21 cellular contexts compared by ENCODE assay signal in the genomic region with DNA sequence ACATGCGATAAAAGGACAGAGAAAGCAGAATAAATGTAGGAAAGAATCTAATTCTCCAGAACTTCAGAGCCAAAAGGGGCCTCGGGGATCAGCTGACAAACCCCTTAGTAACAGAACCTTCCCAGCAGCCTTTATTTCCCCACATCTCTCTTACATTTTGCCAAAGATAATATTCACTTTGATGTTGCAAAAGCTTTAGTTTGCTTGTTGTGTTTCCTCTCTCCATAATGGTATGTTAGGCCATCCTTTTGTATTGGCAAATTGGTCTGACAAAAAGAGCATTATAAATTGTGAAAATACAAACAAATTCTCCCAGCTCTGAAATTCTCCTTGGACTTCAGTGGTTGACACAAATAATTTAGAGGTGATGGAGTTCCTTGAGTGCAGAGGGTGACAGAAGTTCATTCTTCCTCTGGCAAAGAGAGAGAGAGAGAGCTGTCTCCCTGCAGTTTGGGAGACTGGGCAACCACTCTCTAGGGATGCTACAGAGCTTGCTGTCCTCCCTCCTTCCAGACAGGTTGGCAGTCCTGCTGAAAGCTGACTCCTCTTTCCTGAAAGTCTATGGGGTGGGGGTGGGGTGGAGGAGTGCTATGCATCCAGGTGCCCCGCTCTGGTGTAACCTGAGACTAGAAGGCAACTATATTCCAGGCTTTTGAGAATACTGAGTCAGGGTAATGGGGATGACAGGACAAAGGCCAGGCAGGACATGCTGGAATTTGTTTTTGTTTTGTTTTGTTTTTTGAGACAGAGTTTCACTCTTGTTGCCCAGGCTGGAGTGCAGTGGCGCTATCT. TPM values are rescaled to one million over a fixed set of nuclear protein-coding genes. Genes with fewer than 3 reads are reported as not detected.
DNase-seq lines count a peak whose midpoint lies in the region; ATAC-seq, FAIRE-seq and TF ChIP-seq lines count a peak whose summit lies in the region.
"Had no signal": no experiment of that assay in that cellular context is flagged by ENCODE, and none has a peak within 500 bp of the region (broad histone marks: within the 10 kb centered on the region; RNA-seq: fewer than 3 reads in every experiment).

No MANE protein-coding gene starts in this region.

- H3K27ac Mint-ChIP-seq in CD4-positive, alpha-beta memory T cell = no peak overlapping the region
- no peak overlapping the region for H3K27ac Mint-ChIP-seq in glutamatergic neuron (ENCODE audit: unreplicated experiment)
- H3K27ac Mint-ChIP-seq in naive thymus-derived CD4-positive, alpha-beta T cell = peak overlapping the region in 1 of 9 donors; percentile 8
- H3K27ac Mint-ChIP-seq: activated T-cell treated with anti-CD3 and anti-CD28 coated beads, Interleukin-2, amount 50 U/mL, for 24 hours; stimulated activated effector memory CD8-positive, alpha-beta T cell treated with anti-CD3 and anti-CD28 coated beads, Interleukin-12 subunit alpha, Interleukin-12 subunit beta, amount 100 ng/mL, for 72 hours had no signal

- H3K4me3 ChIP-seq in H7 (ENCODE audit: insufficient read depth, low read depth, low read length) (no peak overlapping the region), choroid plexus epithelial cell (ENCODE audit: low read depth, low read length) (no peak overlapping the region), osteoblast (ENCODE audit: insufficient read depth, low read length) (no peak overlapping the region)
- no peak overlapping the region for H3K4me3 ChIP-seq in CD4-positive, alpha-beta memory T cell (ENCODE audit: low read length in 2 of 2)
- H3K4me3 ChIP-seq in naive thymus-derived CD4-positive, alpha-beta T cell (ENCODE audit: low read length) = no peak overlapping the region
- H3K4me3 ChIP-seq: heart left ventricle, SK-N-MC had no signal

- H2AFZ ChIP-seq in osteoblast (ENCODE audit: low read length) = peak overlapping the region; percentile 2

- no peaks in the 10 kb centered on the region for H3K9me3 Mint-ChIP-seq in CD4-positive, alpha-beta memory T cell
- H3K9me3 Mint-ChIP-seq in glutamatergic neuron (ENCODE audit: unreplicated experiment) = peaks cover under 1% of the 10 kb centered on the region
- H3K9me3 Mint-ChIP-seq in naive thymus-derived CD4-positive, alpha-beta T cell = no peaks in the 10 kb centered on the region
- H3K9me3 Mint-ChIP-seq: activated T-cell treated with anti-CD3 and anti-CD28 coated beads, Interleukin-2, amount 50 U/mL, for 24 hours; stimulated activated effector memory CD8-positive, alpha-beta T cell treated with anti-CD3 and anti-CD28 coated beads, Interleukin-12 subunit alpha, Interleukin-12 subunit beta, amount 100 ng/mL, for 72 hours had no signal

- no peaks in the 10 kb centered on the region for H3K36me3 Mint-ChIP-seq in CD4-positive, alpha-beta memory T cell
- H3K36me3 Mint-ChIP-seq in glutamatergic neuron (ENCODE audit: unreplicated experiment) = no peaks in the 10 kb centered on the region
- no peaks in the 10 kb centered on the region for H3K36me3 Mint-ChIP-seq in naive thymus-derived CD4-positive, alpha-beta T cell
- H3K36me3 Mint-ChIP-seq: stimulated activated effector memory CD8-positive, alpha-beta T cell treated with anti-CD3 and anti-CD28 coated beads, Interleukin-12 subunit alpha, Interleukin-12 subunit beta, amount 100 ng/mL, for 72 hours had no signal

- no peak for FAIRE-seq in GM19239 (lab: Jason Lieb, UNC)
- FAIRE-seq: G401.6 had no signal

- peaks cover 3% of the 10 kb centered on the region in 2 donors for H3K27me3 Mint-ChIP-seq in CD4-positive, alpha-beta memory T cell
- no peaks in the 10 kb centered on the region for H3K27me3 Mint-ChIP-seq in glutamatergic neuron (ENCODE audit: unreplicated experiment)
- H3K27me3 Mint-ChIP-seq in naive thymus-derived CD4-positive, alpha-beta T cell = peaks cover 0 to 14% (median 4%) of the 10 kb centered on the region in 5 donors
- H3K27me3 Mint-ChIP-seq: activated T-cell treated with anti-CD3 and anti-CD28 coated beads, Interleukin-2, amount 50 U/mL, for 24 hours had no signal

- H3K27me3 ChIP-seq in H7 (ENCODE audit: control insufficient read depth, insufficient read depth, low read length) = no peaks in the 10 kb centered on the region
- no peaks in the 10 kb centered on the region for H3K27me3 ChIP-seq in osteoblast (ENCODE audit: insufficient read depth, low read length)
- no peaks in the 10 kb centered on the region for H3K27me3 ChIP-seq in CD4-positive, alpha-beta memory T cell (ENCODE audit: insufficient read depth, low read length)
- no peaks in the 10 kb centered on the region for H3K27me3 ChIP-seq in naive thymus-derived CD4-positive, alpha-beta T cell (ENCODE audit: control insufficient read depth in 2 of 2, insufficient read depth in 2 of 2, low read length in 2 of 2)
- H3K27me3 ChIP-seq: heart left ventricle had no signal

- peak overlapping the region; percentile 52 for H3K27ac ChIP-seq in osteoblast (ENCODE audit: low read depth, low read length)
- H3K27ac ChIP-seq in CD4-positive, alpha-beta memory T cell (ENCODE audit: low read depth, low read length) = no peak overlapping the region
- H3K27ac ChIP-seq in naive thymus-derived CD4-positive, alpha-beta T cell (ENCODE audit: low read depth, low read length) = no peak overlapping the region
- H3K27ac ChIP-seq: SK-N-MC had no signal

- H3K4me3 Mint-ChIP-seq in CD4-positive, alpha-beta memory T cell = no peak overlapping the region
- no peak overlapping the region for H3K4me3 Mint-ChIP-seq in glutamatergic neuron (ENCODE audit: unreplicated experiment)
- H3K4me3 Mint-ChIP-seq in naive thymus-derived CD4-positive, alpha-beta T cell = no peak overlapping the region
- H3K4me3 Mint-ChIP-seq: activated T-cell treated with anti-CD3 and anti-CD28 coated beads, Interleukin-2, amount 50 U/mL, for 24 hours; stimulated activated effector memory CD8-positive, alpha-beta T cell treated with anti-CD3 and anti-CD28 coated beads, Interleukin-12 subunit alpha, Interleukin-12 subunit beta, amount 100 ng/mL, for 72 hours had no signal

- DNase-seq in H7 (peak; percentile 71), NCI-H2171 (lab: John Stamatoyannopoulos, UW) (peak; percentile 52), choroid plexus epithelial cell (ENCODE audit: low read depth) (peak; percentile 65), osteoblast (ENCODE audit: insufficient read length, low spot score, missing footprints) (no peak), GM19239 (ENCODE audit: insufficient read length, low spot score) (no peak), glutamatergic neuron (no peak)
- no peak for DNase-seq in CD4-positive, alpha-beta memory T cell
- DNase-seq in naive thymus-derived CD4-positive, alpha-beta T cell = no peak
- DNase-seq: activated T-cell treated with anti-CD3 and anti-CD28 coated beads, Interleukin-2, amount 50 U/mL, for 24 hours; amygdala; heart left ventricle; Karpas-422; NCI-H524 treated with DMSO at 0.1 percent for 48 hours had no signal

- peak overlapping the region; percentile 41 for H3K4me2 ChIP-seq in osteoblast (ENCODE audit: insufficient read depth, low read length)

- H3K4me1 Mint-ChIP-seq in CD4-positive, alpha-beta memory T cell = no peaks in the 10 kb centered on the region
- peaks cover 8% of the 10 kb centered on the region for H3K4me1 Mint-ChIP-seq in glutamatergic neuron (ENCODE audit: low read depth, unreplicated experiment)
- H3K4me1 Mint-ChIP-seq in naive thymus-derived CD4-positive, alpha-beta T cell = peaks cover 0 to 6% (median 0%) of the 10 kb centered on the region in 7 donors

- POLR2A ChIA-PET in CD4-positive, alpha-beta memory T cell (lab: Charles Lee; ENCODE audit: partially characterized antibody) = no interaction called here
- POLR2A ChIA-PET in naive thymus-derived CD4-positive, alpha-beta T cell (lab: Charles Lee) = no interaction called here

- H3K79me2 ChIP-seq in osteoblast (ENCODE audit: insufficient read depth, low read length) = no peaks in the 10 kb centered on the region

- H3K9me3 ChIP-seq in osteoblast (ENCODE audit: low read depth, low read length) = no peaks in the 10 kb centered on the region
- H3K9me3 ChIP-seq in CD4-positive, alpha-beta memory T cell (ENCODE audit: control insufficient read depth in 1 of 2, low read length in 2 of 2) = no peaks in the 10 kb centered on the region
- H3K9me3 ChIP-seq in naive thymus-derived CD4-positive, alpha-beta T cell (ENCODE audit: control insufficient read depth in 2 of 3, low read length in 3 of 3) = no peaks in the 10 kb centered on the region
- H3K9me3 ChIP-seq: heart left ventricle had no signal

- no peak for TF ChIP-seq CTCF in choroid plexus epithelial cell (conservative IDR thresholded peaks at IDR 0.05; ENCODE audit: low read depth, low read length)
- TF ChIP-seq CTCF in osteoblast (IDR thresholded peaks at IDR 0.05; ENCODE audit: extremely low read depth, low read depth, low read length) = no peak
- TF ChIP-seq CTCF in glutamatergic neuron (IDR thresholded peaks at IDR 0.05; ENCODE audit: partially characterized antibody, unreplicated experiment) = no peak

- no peaks in the 10 kb centered on the region for H4K20me1 ChIP-seq in osteoblast (ENCODE audit: insufficient read depth, low read length)

- ATAC-seq in naive thymus-derived CD4-positive, alpha-beta T cell = no peak
- ATAC-seq: activated CD4-positive, CD25-positive, alpha-beta regulatory T cell treated with anti-CD3 and anti-CD28 coated beads, Interleukin-2, amount 50 U/mL, for 24 hours; heart left ventricle; stimulated activated effector memory CD8-positive, alpha-beta T cell treated with anti-CD3 and anti-CD28 coated beads, Interleukin-12 subunit alpha, Interleukin-12 subunit beta, amount 100 ng/mL, for 72 hours had no signal

- H3K4me1 ChIP-seq in osteoblast (ENCODE audit: insufficient read depth, low read length) = peaks cover 30% of the 10 kb centered on the region
- no peaks in the 10 kb centered on the region for H3K4me1 ChIP-seq in CD4-positive, alpha-beta memory T cell (ENCODE audit: insufficient read depth, low read length)
- no peaks in the 10 kb centered on the region for H3K4me1 ChIP-seq in naive thymus-derived CD4-positive, alpha-beta T cell (ENCODE audit: control insufficient read depth in 2 of 2, insufficient read depth in 2 of 2, low read length in 2 of 2)

- H3K36me3 ChIP-seq in H7 (replicated peaks; ENCODE audit: control insufficient read depth, insufficient read depth, low read length) = no peaks in the 10 kb centered on the region
- H3K36me3 ChIP-seq in osteoblast (ENCODE audit: insufficient read depth, low read length) = no peaks in the 10 kb centered on the region
- no peaks in the 10 kb centered on the region for H3K36me3 ChIP-seq in CD4-positive, alpha-beta memory T cell (ENCODE audit: insufficient read depth, low read length)
- no peaks in the 10 kb centered on the region for H3K36me3 ChIP-seq in naive thymus-derived CD4-positive, alpha-beta T cell (ENCODE audit: control insufficient read depth in 2 of 3, insufficient read depth in 3 of 3, low read length in 3 of 3)
- H3K36me3 ChIP-seq: heart left ventricle had no signal

- intact Hi-C loops in CD4-positive, alpha-beta memory T cell (cut with micrococcal nuclease) = no loop called here
- intact Hi-C loops in naive thymus-derived CD4-positive, alpha-beta T cell (cut with micrococcal nuclease) = no loop called here

- CTCF ChIA-PET in CD4-positive, alpha-beta memory T cell (lab: Charles Lee; ENCODE audit: partially characterized antibody) = interaction anchor here (0.9 kb wide), 1 partner anchor 76 kb away, joined by 3 read pairs; no protein-coding TSS in a partner anchor
- CTCF ChIA-PET in naive thymus-derived CD4-positive, alpha-beta T cell (lab: Charles Lee) = interaction anchor here (0.6 to 1.1 kb wide), 2 partner anchors 9 to 82 kb away, joined by 3 to 5 read pairs; no protein-coding TSS in a partner anchor

RNA-seq across cellular contexts. Expression of a gene that starts 55.2 kb away (rescaled TPM):
- total RNA-seq in H7 (2014; rRNA removed; shearing (Covaris generic)) = 0.30 and 0.80 TPM in 2 replicates
- total RNA-seq in osteoblast = not detected in 2 replicates
- not detected for total RNA-seq in CD4-positive, alpha-beta memory T cell
- polyA plus RNA-seq in CD4-positive, alpha-beta memory T cell = not detected
- not detected for total RNA-seq in glutamatergic neuron (ENCODE audit: unreplicated experiment)
- total RNA-seq in naive thymus-derived CD4-positive, alpha-beta T cell = not detected
- polyA plus RNA-seq in naive thymus-derived CD4-positive, alpha-beta T cell = not detected
- total RNA-seq: dermis microvascular lymphatic vessel endothelial cell, heart left ventricle, lung microvascular endothelial cell, osteocyte had no signal
- polyA plus RNA-seq: BJ, heart left ventricle had no signal

Comparison
In these comparisons a context has a peak if more than half of its experiments do, and no peak if none do; other contexts are left out.
1. DNase-seq: peak in H7 (single experiment), NCI-H2171 (single experiment) and choroid plexus epithelial cell (single experiment); none in osteoblast (single experiment), GM19239 (single experiment), CD4-positive, alpha-beta memory T cell (0 of 5), glutamatergic neuron (single experiment) and naive thymus-derived CD4-positive, alpha-beta T cell (0 of 9).